8 cellular contexts compared by ENCODE assay signal in genomic region chr3:18295171-18295920, GRCh38.
A peak's percentile ranks its signal among the peaks of the same experiment; 100 is the strongest.
DNase-seq lines count a peak whose midpoint lies in the region; ATAC-seq and TF ChIP-seq lines count a peak whose summit lies in the region.

No MANE protein-coding gene starts in this region.

- CTCF ChIA-PET in CD4-positive, alpha-beta T cell (lab: Charles Lee): no interaction called here

- H3K4me1 ChIP-seq in lower lobe of right lung: no peaks in the 10 kb centered on the region

- intact Hi-C loops in lower lobe of right lung (cut with DNase I): no loop called here
- intact Hi-C loops in CD4-positive, alpha-beta T cell (cut with DNase I, micrococcal nuclease): no loop called here

- ATAC-seq in GM18508 (IDR thresholded peaks at IDR 0.05; ENCODE audit: insufficient read depth, unreplicated experiment) (peak; percentile 94), HG02798 (IDR thresholded peaks at IDR 0.05; ENCODE audit: poor library complexity, unreplicated experiment) (peak; percentile 98), lower lobe of right lung (peak; percentile 96 to 99)
- no peak for ATAC-seq in CD4-positive, alpha-beta T cell (ENCODE audit: poor library complexity)

- H3K36me3 ChIP-seq in lower lobe of right lung: no peaks in the 10 kb centered on the region

- DNase-seq in AG10803 (ENCODE audit: low read depth) (peak; percentile 88), NAMALWA (ENCODE audit: low spot score) (peak; percentile 62), astrocyte of the cerebellum (ENCODE audit: low read depth) (peak; percentile 73), lower lobe of right lung (peak; percentile 68), superior temporal gyrus (ENCODE audit: extremely low spot score) (no peak)
- no peak for DNase-seq in CD4-positive, alpha-beta T cell

- H3K36me3 Mint-ChIP-seq in CD4-positive, alpha-beta T cell (ENCODE audit: low read depth): no peaks in the 10 kb centered on the region

- H3K4me1 Mint-ChIP-seq in CD4-positive, alpha-beta T cell (ENCODE audit: low read depth): no peaks in the 10 kb centered on the region

- H3K27me3 ChIP-seq in lower lobe of right lung (ENCODE audit: low read depth): no peaks in the 10 kb centered on the region
- no peaks in the 10 kb centered on the region for H3K27me3 ChIP-seq in CD4-positive, alpha-beta T cell (ENCODE audit: control insufficient read depth, insufficient read depth, low read length)

- TF ChIP-seq CTCF in AG10803 (conservative IDR thresholded peaks at IDR 0.05; ENCODE audit: low read length) (peak; percentile 64), astrocyte of the cerebellum (IDR thresholded peaks at IDR 0.05; ENCODE audit: low read depth, low read length, missing control alignments) (peak; percentile 82), lower lobe of right lung (IDR thresholded peaks at IDR 0.05) (peak; percentile 52)
- no peak for TF ChIP-seq CTCF in CD4-positive, alpha-beta T cell (IDR thresholded peaks at IDR 0.05)

- H3K4me3 Mint-ChIP-seq in CD4-positive, alpha-beta T cell: no peak overlapping the region

- no peak overlapping the region for H3K27ac ChIP-seq in lower lobe of right lung
- no peak overlapping the region for H3K27ac ChIP-seq in CD4-positive, alpha-beta T cell (ENCODE audit: low read depth, low read length)

- no peak overlapping the region for H3K27ac Mint-ChIP-seq in CD4-positive, alpha-beta T cell

- POLR2A ChIA-PET in CD4-positive, alpha-beta T cell (lab: Charles Lee): no interaction called here

- H3K9me3 ChIP-seq in lower lobe of right lung: peaks cover 15% of the 10 kb centered on the region
- peaks cover 11% of the 10 kb centered on the region for H3K9me3 ChIP-seq in CD4-positive, alpha-beta T cell (ENCODE audit: control insufficient read depth, low read length)

- H3K9me3 Mint-ChIP-seq in CD4-positive, alpha-beta T cell: peaks cover 3% of the 10 kb centered on the region

- in situ Hi-C loops in astrocyte of the cerebellum (cut with HindIII; ENCODE audit: low sequenced_read_pairs): no loop called here

- no peaks in the 10 kb centered on the region for H3K27me3 Mint-ChIP-seq in CD4-positive, alpha-beta T cell

- H3K4me3 ChIP-seq in AG10803 (ENCODE audit: low read length): no peak overlapping the region
- no peak overlapping the region for H3K4me3 ChIP-seq in astrocyte of the cerebellum (ENCODE audit: low read depth, low read length)
- no peak overlapping the region for H3K4me3 ChIP-seq in lower lobe of right lung

Comparison
In these comparisons a context has a peak if more than half of its experiments do, and no peak if none do; other contexts are left out.
1. DNase-seq: peak in AG10803 (single experiment), NAMALWA (single experiment), astrocyte of the cerebellum (single experiment) and lower lobe of right lung (single experiment); none in CD4-positive, alpha-beta T cell (0 of 10) and superior temporal gyrus (single experiment).